In genomic region chr9:91384954-91385353, GRCh38 we compare ENCODE assay signal across 16 cellular contexts. TPM values are rescaled to one million over a fixed set of nuclear protein-coding genes. Genes with fewer than 3 reads are reported as not detected.
A peak's percentile ranks its signal among the peaks of the same experiment; 100 is the strongest.
DNase-seq lines count a peak whose midpoint lies in the region; ATAC-seq and TF ChIP-seq lines count a peak whose summit lies in the region.
"Had no signal": no experiment of that assay in that cellular context is flagged by ENCODE, and none has a peak within 500 bp of the region (broad histone marks: within the 10 kb centered on the region; RNA-seq: fewer than 3 reads in every experiment).

No MANE protein-coding gene starts in this region.

- TF ChIP-seq CTCF in epithelial cell of esophagus (IDR thresholded peaks at IDR 0.05; ENCODE audit: insufficient read depth, low read depth, low read length, missing control alignments) (no peak), neural crest cell (conservative IDR thresholded peaks at IDR 0.05) (no peak)

- no peak overlapping the region for H3K4me3 ChIP-seq in epithelial cell of esophagus (ENCODE audit: low read length)
- H3K4me3 ChIP-seq: HAP-1 had no signal

- H3K4me1 Mint-ChIP-seq in neural crest cell, result no peaks in the 10 kb centered on the region
- H3K4me1 Mint-ChIP-seq: CD4-positive, alpha-beta memory T cell had no signal

- no peak overlapping the region for H3K4me3 Mint-ChIP-seq in neural crest cell
- H3K4me3 Mint-ChIP-seq: CD4-positive, alpha-beta memory T cell; HFFc6 had no signal

- H3K27ac Mint-ChIP-seq in neural crest cell (ENCODE audit: unreplicated experiment), result peak overlapping the region; percentile 12
- H3K27ac Mint-ChIP-seq: CD4-positive, alpha-beta memory T cell; HFFc6 had no signal

- no peaks in the 10 kb centered on the region for H3K9me3 Mint-ChIP-seq in neural crest cell
- H3K9me3 Mint-ChIP-seq: CD4-positive, alpha-beta memory T cell; HFFc6 had no signal

- ATAC-seq in HG02981 (IDR thresholded peaks at IDR 0.05; ENCODE audit: unreplicated experiment), result no peak

- H3K27me3 Mint-ChIP-seq in neural crest cell (ENCODE audit: low read depth), result peaks cover 10% of the 10 kb centered on the region

- no peaks in the 10 kb centered on the region for H3K36me3 Mint-ChIP-seq in neural crest cell (ENCODE audit: low read depth)
- H3K36me3 Mint-ChIP-seq: CD4-positive, alpha-beta memory T cell had no signal

- peak; percentile 49 for DNase-seq in HT1080 (ENCODE audit: low read depth)
- peak; percentile 54 for DNase-seq in epithelial cell of esophagus (ENCODE audit: low read depth)
- no peak for DNase-seq in neural crest cell (ENCODE audit: low read depth, low spot score)
- DNase-seq in HUDEP-2 (lab: John Stamatoyannopoulos, UW; ENCODE audit: unreplicated experiment in 76 of 76), result no peak
- no peak for DNase-seq in stimulated activated naive CD4-positive, alpha-beta T cell treated with Interleukin-2 at 50 U/mL for 16 hours (lab: John Stamatoyannopoulos, UW)
- DNase-seq: C1 segment of cervical spinal cord; Calu3; CD4-positive, alpha-beta memory T cell; COR-L47; DMS53; DMS79 treated with DMSO at 0.1 percent for 48 hours; GDM1; GOT3; HFFc6 had no signal

RNA-seq across cellular contexts. Expression of gene AUH, which starts 23.2 kb away (rescaled TPM):
- 12.0 and 16.8 TPM in 2 replicates for total RNA-seq in HT1080 (2014; rRNA removed; shearing (Covaris generic))
- 7.8 and 8.7 TPM in 2 replicates for polyA plus RNA-seq in HT1080 (2015; cell fraction: cytosol; rRNA removed)
- 22.8 and 23.6 TPM in 2 replicates for polyA plus RNA-seq in HT1080 (2015; cell fraction: nucleus; rRNA removed)
- 10.8 and 10.9 TPM in 2 replicates for total RNA-seq in neural crest cell

RNA-seq across cellular contexts. Expression of gene NFIL3, which starts 38.7 kb away (rescaled TPM):
- 5.9 and 6.1 TPM in 2 replicates for total RNA-seq in HT1080 (2014; rRNA removed; shearing (Covaris generic))
- 10.5 and 14.6 TPM in 2 replicates for polyA plus RNA-seq in HT1080 (2015; cell fraction: cytosol; rRNA removed)
- polyA plus RNA-seq in HT1080 (2015; cell fraction: nucleus; rRNA removed), result 13.4 and 15.3 TPM in 2 replicates
- 16.2 and 16.8 TPM in 2 replicates for total RNA-seq in neural crest cell

Comparison
In these comparisons a context has a peak if more than half of its experiments do, and no peak if none do; other contexts are left out.
1. DNase-seq: peak in HT1080 (single experiment) and epithelial cell of esophagus (single experiment); none in neural crest cell (single experiment), HUDEP-2 (0 of 76) and stimulated activated naive CD4-positive, alpha-beta T cell treated with Interleukin-2 at 50 U/mL for 16 hours (single experiment).